Comparison of ENCODE assay signal across 14 cellular contexts in the genomic region with DNA sequence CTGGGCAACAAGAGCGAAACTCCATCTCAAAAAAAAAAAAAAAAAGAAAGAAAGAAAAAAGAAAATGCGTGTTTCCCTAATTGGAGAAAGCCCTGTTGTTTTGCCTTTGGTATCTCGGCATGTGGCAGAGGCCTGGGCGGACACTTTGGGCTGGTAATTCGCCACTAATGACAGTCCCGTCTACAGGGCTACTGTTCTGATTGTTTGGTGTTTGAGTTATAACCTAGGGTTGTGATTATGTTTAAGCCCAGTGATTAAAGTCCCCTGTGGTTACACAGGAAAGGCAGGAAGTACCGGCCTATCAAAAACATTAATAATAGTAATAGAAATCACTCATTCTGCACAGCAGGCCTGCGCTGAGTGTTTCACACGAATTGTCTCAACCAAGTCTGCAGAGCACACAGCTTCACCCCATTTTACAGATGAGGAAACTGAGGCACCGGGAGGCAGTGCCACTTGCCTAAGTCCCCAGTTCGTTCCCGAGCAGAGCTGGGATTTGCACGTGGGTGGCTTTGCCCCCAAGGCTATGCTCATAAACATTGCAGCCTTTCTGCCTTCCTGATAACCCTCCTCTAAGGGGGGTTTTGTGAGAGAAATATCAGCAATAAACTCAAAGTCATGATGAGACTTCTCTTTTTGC. TPM values are rescaled to one million over a fixed set of nuclear protein-coding genes. Genes with fewer than 3 reads are reported as not detected.
DNase-seq lines count a peak whose midpoint lies in the region; ATAC-seq lines count a peak whose summit lies in the region.
"Had no signal": no experiment of that assay in that cellular context is flagged by ENCODE, and none has a peak within 500 bp of the region (broad histone marks: within the 10 kb centered on the region; RNA-seq: fewer than 3 reads in every experiment).

No MANE protein-coding gene starts in this region.

- H3K4me2 ChIP-seq in BLaER1 treated with 17β-estradiol and CSF1 and Interleukin-3, amounts not matched to agents 10 nM and 100 nM = peak overlapping the region; percentile 92 to 100 (median 98)
- H3K4me2 ChIP-seq: neural progenitor cell had no signal

- peaks cover 0 to 9% (median 0%) of the 10 kb centered on the region in 11 experiments; a peak in 3 of 22 replicates for H3K27me3 ChIP-seq in BLaER1 treated with 17β-estradiol and CSF1 and Interleukin-3, amounts not matched to agents 10 nM and 100 nM
- no peaks in the 10 kb centered on the region for H3K27me3 ChIP-seq in muscle layer of duodenum (ENCODE audit: low read depth, low read length)

- H3K9me3 ChIP-seq in BLaER1 treated with 17β-estradiol and CSF1 and Interleukin-3, amounts not matched to agents 10 nM and 100 nM (replicated peaks in 1 of 11) = no peaks in the 10 kb centered on the region
- no peaks in the 10 kb centered on the region for H3K9me3 ChIP-seq in muscle layer of duodenum (ENCODE audit: control insufficient read depth in 1 of 2, low read length in 2 of 2)

- peak overlapping the region in 7 of 11 experiments; percentile 24 to 95 (median 91); a peak in 14 of 22 replicates for H3K9ac ChIP-seq in BLaER1 treated with 17β-estradiol and CSF1 and Interleukin-3, amounts not matched to agents 10 nM and 100 nM
- H3K9ac ChIP-seq: neural progenitor cell had no signal

- ATAC-seq in HG02973 (IDR thresholded peaks at IDR 0.05; ENCODE audit: unreplicated experiment) = no peak
- ATAC-seq: T-helper 17 cell had no signal

- H3K36me3 ChIP-seq in BLaER1 treated with 17β-estradiol and CSF1 and Interleukin-3, amounts not matched to agents 10 nM and 100 nM = peaks cover 0 to 6% (median 0%) of the 10 kb centered on the region in 11 experiments; a peak in 2 of 22 replicates
- H3K36me3 ChIP-seq in muscle layer of duodenum (ENCODE audit: control insufficient read depth in 1 of 2, insufficient read depth in 2 of 2, low read length in 2 of 2) = no peaks in the 10 kb centered on the region
- H3K36me3 ChIP-seq: neural progenitor cell had no signal

- H3K27ac ChIP-seq in BLaER1 treated with 17β-estradiol and CSF1 and Interleukin-3, amounts not matched to agents 10 nM and 100 nM = peak overlapping the region in 9 of 11 experiments; percentile 25 to 89 (median 43); a peak in 15 of 22 replicates
- H3K27ac ChIP-seq in muscle layer of duodenum (ENCODE audit: low read length) = peak overlapping the region; percentile 1
- H3K27ac ChIP-seq: neural progenitor cell had no signal

- peaks cover 60 to 93% (median 90%) of the 10 kb centered on the region in 10 experiments for H3K4me1 ChIP-seq in BLaER1 treated with 17β-estradiol and CSF1 and Interleukin-3, amounts not matched to agents 10 nM and 100 nM
- H3K4me1 ChIP-seq in muscle layer of duodenum (ENCODE audit: control insufficient read depth in 1 of 2, insufficient read depth in 2 of 2, low read length in 2 of 2) = peaks cover 35 to 40% of the 10 kb centered on the region in 2 donors

- H4K20me1 ChIP-seq in BLaER1 treated with 17β-estradiol and CSF1 and Interleukin-3, amounts not matched to agents 10 nM and 100 nM = peaks cover 28 to 76% (median 63%) of the 10 kb centered on the region in 11 experiments; a peak in 21 of 22 replicates

- peak; percentile 69 to 83 for DNase-seq in NCI-H2081 (lab: John Stamatoyannopoulos, UW)
- peak; percentile 53 for DNase-seq in dermis blood vessel endothelial cell
- no peak for DNase-seq in stimulated activated CD4-positive, alpha-beta T cell treated with anti-CD3 and anti-CD28 coated beads, Interleukin-15, amount 100 ng/mL, for 24 hours
- DNase-seq in GM03348 (ENCODE audit: low spot score) = no peak
- no peak for DNase-seq in NCI-H1694 treated with DMSO at 0.1 percent for 48 hours (lab: John Stamatoyannopoulos, UW)
- DNase-seq: activated T-cell treated with anti-CD3 and anti-CD28 coated beads, Interleukin-2, amount 50 U/mL, for 1 hour; amygdala; NCI-H1105 treated with DMSO at 0.1 percent for 48 hours; NCI-H526; T-helper 17 cell had no signal

- peak overlapping the region in 2 of 10 experiments; percentile 11 to 14; a peak in 1 of 20 replicates for H3K4me3 ChIP-seq in BLaER1 treated with 17β-estradiol and CSF1 and Interleukin-3, amounts not matched to agents 10 nM and 100 nM
- no peak overlapping the region for H3K4me3 ChIP-seq in muscle layer of duodenum (ENCODE audit: low read depth in 1 of 2, low read length in 2 of 2)
- H3K4me3 ChIP-seq: neural progenitor cell had no signal

RNA-seq across cellular contexts. Expression of gene GRAMD4, which starts 39.1 kb away (rescaled TPM):
- total RNA-seq in dermis blood vessel endothelial cell = 48.8 and 58.5 TPM in 2 replicates

RNA-seq across cellular contexts. Expression of gene CELSR1, which starts 43.6 kb away (rescaled TPM):
- 28.2 and 45.6 TPM in 2 replicates for total RNA-seq in dermis blood vessel endothelial cell

Comparison
In these comparisons a context has a peak if more than half of its experiments do, and no peak if none do; other contexts are left out.
1. DNase-seq: peak in NCI-H2081 (2 of 2) and dermis blood vessel endothelial cell (single experiment); none in stimulated activated CD4-positive, alpha-beta T cell treated with anti-CD3 and anti-CD28 coated beads, Interleukin-15, amount 100 ng/mL, for 24 hours (single experiment), GM03348 (single experiment) and NCI-H1694 treated with DMSO at 0.1 percent for 48 hours (single experiment).